ENCODE assay signal across 10 cellular contexts in the genomic region with DNA sequence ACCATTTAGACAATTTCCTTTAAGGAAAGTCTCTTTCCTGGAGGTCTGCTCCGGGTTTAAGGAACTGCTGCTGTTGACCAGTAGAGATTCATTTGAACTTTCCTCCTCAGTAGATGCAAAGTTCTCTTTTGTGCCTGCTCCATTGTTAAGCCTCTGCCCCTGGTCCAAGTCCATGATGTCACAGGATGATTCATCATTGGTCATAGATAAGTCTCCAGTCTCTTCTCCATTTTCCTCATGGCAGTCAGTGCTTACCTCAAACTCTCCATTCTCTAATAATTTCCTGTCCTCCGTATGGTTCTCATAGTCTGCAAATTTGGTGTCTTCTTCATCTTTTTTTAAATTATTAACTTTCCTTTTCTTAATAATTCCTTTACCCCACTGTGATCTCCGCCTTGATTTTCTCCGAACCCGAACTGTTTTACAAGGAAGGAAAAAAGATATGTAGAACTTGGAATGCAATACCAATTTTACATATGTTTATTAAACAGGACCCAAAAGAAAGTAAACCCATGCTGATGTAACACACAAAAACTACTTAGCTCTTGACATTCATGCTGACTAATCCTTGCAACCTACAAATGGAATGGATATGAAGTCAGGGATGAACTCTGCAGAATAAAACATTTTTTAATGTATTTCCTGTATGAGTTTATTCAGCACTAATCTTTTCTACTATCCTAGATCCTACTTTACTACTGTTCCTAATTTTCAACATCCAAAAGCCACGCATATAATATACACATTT.
DNase-seq lines count a peak whose midpoint lies in the region; ATAC-seq, FAIRE-seq and TF ChIP-seq lines count a peak whose summit lies in the region.
"Had no signal": no experiment of that assay in that cellular context is flagged by ENCODE, and none has a peak within 500 bp of the region (broad histone marks: within the 10 kb centered on the region; RNA-seq: fewer than 3 reads in every experiment).

No MANE protein-coding gene starts in this region.

- H3K9me1 ChIP-seq in keratinocyte (ENCODE audit: control insufficient read depth, extremely low read depth, insufficient read depth, low read length), result no peaks in the 10 kb centered on the region

- dilution Hi-C loops in keratinocyte (cut with MboI; ENCODE audit: extremely low pct_ligation_motif_present, low sequenced_read_pairs), result no loop called here

- H3K9me3 Mint-ChIP-seq in astrocyte (ENCODE audit: unreplicated experiment), result no peaks in the 10 kb centered on the region

- H2AFZ ChIP-seq in astrocyte (ENCODE audit: low read depth, low read length) (peak overlapping the region; percentile 7), keratinocyte (ENCODE audit: control insufficient read depth, low read length) (no peak overlapping the region), Karpas-422 (ENCODE audit: low read length) (no peak overlapping the region)

- H3K4me2 ChIP-seq in astrocyte (ENCODE audit: low read length) (peak overlapping the region; percentile 9), keratinocyte (ENCODE audit: control insufficient read depth, extremely low read depth, insufficient read depth, low read depth, low read length) (peak overlapping the region; percentile 67), Karpas-422 (ENCODE audit: low read depth, low read length, poor library complexity, severe bottlenecking) (no peak overlapping the region)

- H4K20me1 ChIP-seq in astrocyte (ENCODE audit: insufficient read depth, low read length) (no peaks in the 10 kb centered on the region), keratinocyte (ENCODE audit: control insufficient read depth, extremely low read depth, insufficient read depth, low read length) (no peaks in the 10 kb centered on the region), Karpas-422 (ENCODE audit: insufficient read depth, low read depth, low read length) (no peaks in the 10 kb centered on the region)

- peak overlapping the region; percentile 63 for H3K27ac ChIP-seq in astrocyte (ENCODE audit: low read depth, low read length)
- peak overlapping the region; percentile 85 for H3K27ac ChIP-seq in keratinocyte (ENCODE audit: control insufficient read depth, insufficient read depth, low read length)
- no peak overlapping the region for H3K27ac ChIP-seq in Karpas-422 (ENCODE audit: low read length)
- H3K27ac ChIP-seq in prostate gland, result no peak overlapping the region

- TF ChIP-seq CTCF in astrocyte (IDR thresholded peaks at IDR 0.05; ENCODE audit: insufficient read depth, low read depth, low read length), result no peak
- no peak for TF ChIP-seq CTCF in keratinocyte (optimal IDR thresholded peaks at IDR 0.05 in 1 of 3, IDR thresholded peaks at IDR 0.05 in 1 of 3, conservative IDR thresholded peaks at IDR 0.05 in 1 of 3; ENCODE audit: extremely low read depth in 1 of 3, insufficient read depth in 2 of 3, low read length in 3 of 3)
- TF ChIP-seq CTCF in prostate gland (IDR thresholded peaks at IDR 0.05), result no peak

- H3K4me3 Mint-ChIP-seq in astrocyte (ENCODE audit: unreplicated experiment) (no peak overlapping the region), T-helper 17 cell (no peak overlapping the region)

- no peak for TF ChIP-seq POLR2A in prostate gland (IDR thresholded peaks at IDR 0.05)

- ATAC-seq in T-helper 17 cell (no peak), GM19455 (IDR thresholded peaks at IDR 0.05; ENCODE audit: unreplicated experiment) (no peak)

- intact Hi-C loops in prostate gland (cut with DNase I), result loop anchor here (10.0 kb wide), 1 partner anchor 133 kb away; no protein-coding TSS in a partner anchor

- FAIRE-seq in astrocyte (lab: Jason Lieb, UNC) (peak; percentile 56), keratinocyte (lab: Jason Lieb, UNC) (peak; percentile 99)

- H3K9me3 ChIP-seq in astrocyte (ENCODE audit: insufficient read depth, low read depth, low read length), result no peaks in the 10 kb centered on the region
- no peaks in the 10 kb centered on the region for H3K9me3 ChIP-seq in keratinocyte (ENCODE audit: control insufficient read depth, low read depth, low read length)
- no peaks in the 10 kb centered on the region for H3K9me3 ChIP-seq in Karpas-422 (ENCODE audit: low read length)
- H3K9me3 ChIP-seq in prostate gland, result no peaks in the 10 kb centered on the region
- no peaks in the 10 kb centered on the region for H3K9me3 ChIP-seq in T-helper 17 cell (ENCODE audit: control insufficient read depth, low read length, poor library complexity, severe bottlenecking)

- H3K36me3 Mint-ChIP-seq in astrocyte (ENCODE audit: low read depth, unreplicated experiment) (peaks cover 5% of the 10 kb centered on the region), T-helper 17 cell (ENCODE audit: low read depth) (peaks cover 9% of the 10 kb centered on the region)

- no peak overlapping the region for H3K9ac ChIP-seq in astrocyte (ENCODE audit: low read length)
- peak overlapping the region; percentile 3 for H3K9ac ChIP-seq in keratinocyte (ENCODE audit: control insufficient read depth, extremely low read depth, insufficient read depth, low read length)
- H3K9ac ChIP-seq in Karpas-422 (ENCODE audit: low read length), result no peak overlapping the region

- H3K9me2 ChIP-seq in Karpas-422 (replicated peaks; ENCODE audit: insufficient read depth, low read length), result no peaks in the 10 kb centered on the region

- 93% methylated on average over 6 of the region's 6 CpGs for WGBS in prostate gland

- H3K79me2 ChIP-seq in astrocyte (ENCODE audit: insufficient read depth, low read length) (no peaks in the 10 kb centered on the region), keratinocyte (ENCODE audit: control insufficient read depth, insufficient read depth, low read length) (no peaks in the 10 kb centered on the region), Karpas-422 (ENCODE audit: low read length) (no peaks in the 10 kb centered on the region)

- peaks cover 10% of the 10 kb centered on the region for H3K4me1 ChIP-seq in astrocyte (ENCODE audit: insufficient read depth, low read length)
- H3K4me1 ChIP-seq in keratinocyte (ENCODE audit: control insufficient read depth, extremely low read depth, insufficient read depth, low read length), result peaks cover 42% of the 10 kb centered on the region
- no peaks in the 10 kb centered on the region for H3K4me1 ChIP-seq in Karpas-422 (ENCODE audit: low read length)
- no peaks in the 10 kb centered on the region for H3K4me1 ChIP-seq in prostate gland (replicated peaks)

- H3K27me3 ChIP-seq in astrocyte (ENCODE audit: insufficient read depth, low read length) (no peaks in the 10 kb centered on the region), keratinocyte (ENCODE audit: control insufficient read depth, extremely low read depth, insufficient read depth, low read length) (no peaks in the 10 kb centered on the region), Karpas-422 (ENCODE audit: low read length) (no peaks in the 10 kb centered on the region), prostate gland (replicated peaks; ENCODE audit: insufficient read depth) (no peaks in the 10 kb centered on the region)

- H3K4me1 Mint-ChIP-seq in astrocyte (ENCODE audit: low read depth, unreplicated experiment), result peaks cover 31% of the 10 kb centered on the region
- peaks cover 11% of the 10 kb centered on the region for H3K4me1 Mint-ChIP-seq in T-helper 17 cell

- H3K27me3 Mint-ChIP-seq in astrocyte (ENCODE audit: low read depth, unreplicated experiment) (no peaks in the 10 kb centered on the region), T-helper 17 cell (no peaks in the 10 kb centered on the region)

- H3K36me3 ChIP-seq in astrocyte (ENCODE audit: insufficient read depth, low read length), result peaks cover 2% of the 10 kb centered on the region
- H3K36me3 ChIP-seq in keratinocyte (ENCODE audit: control insufficient read depth in 2 of 2, extremely low read depth in 1 of 2, insufficient read depth in 2 of 2, low read length in 2 of 2), result peaks cover 4 to 6% of the 10 kb centered on the region in 2 experiments
- H3K36me3 ChIP-seq in Karpas-422 (ENCODE audit: insufficient read depth, low read length), result peaks cover 3% of the 10 kb centered on the region; the same call in 1 of the 2 replicates
- H3K36me3 ChIP-seq in prostate gland, result no peaks in the 10 kb centered on the region

- H3K4me3 ChIP-seq in astrocyte (ENCODE audit: insufficient read depth, low read depth, low read length) (no peak overlapping the region), keratinocyte (ENCODE audit: control insufficient read depth in 2 of 3, extremely low read depth in 1 of 3, insufficient read depth in 2 of 3, low read depth in 1 of 3, low read length in 3 of 3) (no peak overlapping the region), Karpas-422 (ENCODE audit: low read length) (no peak overlapping the region), prostate gland (no peak overlapping the region)

- H3K27ac Mint-ChIP-seq in astrocyte (ENCODE audit: unreplicated experiment) (peak overlapping the region; percentile 98), T-helper 17 cell (no peak overlapping the region)

- DNase-seq in AG08395 (ENCODE audit: low spot score) (peak; percentile 62), HS-27A (ENCODE audit: low read depth) (peak; percentile 51), astrocyte (ENCODE audit: low read depth) (peak; percentile 88), keratinocyte (ENCODE audit: low read depth, low spot score) (peak; percentile 49), Karpas-422 (no peak), prostate gland (ENCODE audit: low spot score) (no peak), T-helper 17 cell (no peak)
- DNase-seq: DMS 273 treated with DMSO at 0.1 percent for 48 hours, NCI-H2227 treated with DMSO at 0.1 percent for 48 hours had no signal

Comparison
In these comparisons a context has a peak if more than half of its experiments do, and no peak if none do; other contexts are left out.
1. DNase-seq: peak in AG08395 (single experiment), HS-27A (single experiment), astrocyte (single experiment) and keratinocyte (single experiment); none in Karpas-422 (single experiment), prostate gland (single experiment) and T-helper 17 cell (0 of 3).
2. H3K27ac ChIP-seq: peak in astrocyte (single experiment) and keratinocyte (single experiment); none in Karpas-422 (single experiment) and prostate gland (0 of 2).